Comparison of ENCODE assay signal across 1 cellular context in the genomic region with DNA sequence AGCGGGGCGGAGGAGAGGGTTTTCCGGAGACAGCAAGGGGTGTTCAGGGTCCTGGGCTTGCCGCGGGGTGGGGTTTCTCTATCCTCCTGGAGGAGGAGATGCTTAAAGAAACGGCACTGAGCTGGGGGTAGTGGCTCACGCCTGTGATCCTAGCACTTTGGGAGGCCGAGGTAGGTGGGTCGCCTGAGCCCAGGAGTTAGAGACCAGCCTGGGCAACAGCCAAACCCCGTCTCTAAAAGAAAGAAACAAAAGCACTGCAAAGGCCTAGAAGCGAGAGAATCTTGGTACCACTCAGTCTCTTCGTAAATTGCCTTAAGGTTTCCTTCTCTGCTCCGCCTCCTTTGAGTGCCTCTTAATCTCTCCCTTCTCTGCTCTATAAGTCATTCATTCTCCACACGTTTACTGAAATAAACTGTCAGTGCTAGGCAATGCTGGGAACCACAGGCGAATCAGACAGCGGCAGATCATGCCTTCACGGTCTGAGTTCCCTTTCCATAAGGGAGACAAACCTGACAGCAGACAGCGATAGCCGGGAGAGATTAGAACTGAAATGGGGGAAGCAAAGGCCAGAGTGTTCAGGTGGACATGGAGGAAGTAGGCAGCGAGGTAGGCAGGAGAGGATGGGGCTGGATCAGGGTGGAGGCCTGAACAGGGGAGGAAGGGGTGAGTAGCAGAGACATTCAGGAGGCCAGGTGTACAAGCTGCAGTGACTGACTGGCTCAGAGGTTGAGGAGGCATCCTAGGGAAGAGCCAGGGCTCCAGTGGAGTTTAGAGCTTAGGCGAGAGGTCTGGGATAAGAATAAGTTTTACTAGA.
TF ChIP-seq lines count a peak whose summit lies in the region.

No MANE protein-coding gene starts in this region.

TF ChIP-seq in GM12878, 131 proteins besides CTCF, POLR2A, EP300 and RAD21:
- TF ChIP-seq MYB (IDR thresholded peaks at IDR 0.05; ENCODE audit: borderline replicate concordance, low read depth, low read length) (no peak), ZBED1 (IDR thresholded peaks at IDR 0.05; ENCODE audit: borderline replicate concordance) (no peak), HDGF (IDR thresholded peaks at IDR 0.05) (peak; percentile 64; the same call in 1 of the 2 replicates), SIN3A (IDR thresholded peaks at IDR 0.05; ENCODE audit: low read depth, low read length) (0 out of 2 replicates have a peak, but pooled peaks have one; percentile 28), TBL1XR1 (IDR thresholded peaks at IDR 0.05; ENCODE audit: low read depth, low read length) (no peak), SMC3 (IDR thresholded peaks at IDR 0.05; ENCODE audit: borderline replicate concordance, low read length) (0 out of 2 replicates have a peak, but pooled peaks have one; percentile 21), PML (IDR thresholded peaks at IDR 0.05; ENCODE audit: low read length) (no peak), BACH1 (IDR thresholded peaks at IDR 0.05; ENCODE audit: borderline replicate concordance) (0 out of 2 replicates have a peak, but pooled peaks have one; percentile 51)
- TF ChIP-seq, protein P1, sequence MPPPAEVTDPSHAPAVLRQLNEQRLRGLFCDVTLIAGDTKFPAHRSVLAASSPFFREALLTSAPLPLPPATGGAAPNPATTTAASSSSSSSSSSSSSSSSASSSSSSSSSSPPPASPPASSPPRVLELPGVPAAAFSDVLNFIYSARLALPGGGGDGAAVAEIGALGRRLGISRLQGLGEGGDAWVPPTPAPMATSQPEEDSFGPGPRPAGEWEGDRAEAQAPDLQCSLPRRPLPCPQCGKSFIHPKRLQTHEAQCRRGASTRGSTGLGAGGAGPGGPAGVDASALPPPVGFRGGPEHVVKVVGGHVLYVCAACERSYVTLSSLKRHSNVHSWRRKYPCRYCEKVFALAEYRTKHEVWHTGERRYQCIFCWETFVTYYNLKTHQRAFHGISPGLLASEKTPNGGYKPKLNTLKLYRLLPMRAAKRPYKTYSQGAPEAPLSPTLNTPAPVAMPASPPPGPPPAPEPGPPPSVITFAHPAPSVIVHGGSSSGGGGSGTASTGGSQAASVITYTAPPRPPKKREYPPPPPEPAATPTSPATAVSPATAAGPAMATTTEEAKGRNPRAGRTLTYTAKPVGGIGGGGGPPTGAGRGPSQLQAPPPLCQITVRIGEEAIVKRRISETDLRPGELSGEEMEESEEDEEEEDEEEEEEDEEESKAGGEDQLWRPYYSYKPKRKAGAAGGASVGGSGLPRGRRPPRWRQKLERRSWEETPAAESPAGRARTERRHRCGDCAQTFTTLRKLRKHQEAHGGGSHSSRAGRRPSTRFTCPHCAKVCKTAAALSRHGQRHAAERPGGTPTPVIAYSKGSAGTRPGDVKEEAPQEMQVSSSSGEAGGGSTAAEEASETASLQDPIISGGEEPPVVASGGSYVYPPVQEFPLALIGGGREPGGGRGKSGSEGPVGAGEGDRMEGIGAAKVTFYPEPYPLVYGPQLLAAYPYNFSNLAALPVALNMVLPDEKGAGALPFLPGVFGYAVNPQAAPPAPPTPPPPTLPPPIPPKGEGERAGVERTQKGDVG (CRISPR knock-in tag; IDR thresholded peaks at IDR 0.05) = no peak
- TF ChIP-seq, protein P2, sequence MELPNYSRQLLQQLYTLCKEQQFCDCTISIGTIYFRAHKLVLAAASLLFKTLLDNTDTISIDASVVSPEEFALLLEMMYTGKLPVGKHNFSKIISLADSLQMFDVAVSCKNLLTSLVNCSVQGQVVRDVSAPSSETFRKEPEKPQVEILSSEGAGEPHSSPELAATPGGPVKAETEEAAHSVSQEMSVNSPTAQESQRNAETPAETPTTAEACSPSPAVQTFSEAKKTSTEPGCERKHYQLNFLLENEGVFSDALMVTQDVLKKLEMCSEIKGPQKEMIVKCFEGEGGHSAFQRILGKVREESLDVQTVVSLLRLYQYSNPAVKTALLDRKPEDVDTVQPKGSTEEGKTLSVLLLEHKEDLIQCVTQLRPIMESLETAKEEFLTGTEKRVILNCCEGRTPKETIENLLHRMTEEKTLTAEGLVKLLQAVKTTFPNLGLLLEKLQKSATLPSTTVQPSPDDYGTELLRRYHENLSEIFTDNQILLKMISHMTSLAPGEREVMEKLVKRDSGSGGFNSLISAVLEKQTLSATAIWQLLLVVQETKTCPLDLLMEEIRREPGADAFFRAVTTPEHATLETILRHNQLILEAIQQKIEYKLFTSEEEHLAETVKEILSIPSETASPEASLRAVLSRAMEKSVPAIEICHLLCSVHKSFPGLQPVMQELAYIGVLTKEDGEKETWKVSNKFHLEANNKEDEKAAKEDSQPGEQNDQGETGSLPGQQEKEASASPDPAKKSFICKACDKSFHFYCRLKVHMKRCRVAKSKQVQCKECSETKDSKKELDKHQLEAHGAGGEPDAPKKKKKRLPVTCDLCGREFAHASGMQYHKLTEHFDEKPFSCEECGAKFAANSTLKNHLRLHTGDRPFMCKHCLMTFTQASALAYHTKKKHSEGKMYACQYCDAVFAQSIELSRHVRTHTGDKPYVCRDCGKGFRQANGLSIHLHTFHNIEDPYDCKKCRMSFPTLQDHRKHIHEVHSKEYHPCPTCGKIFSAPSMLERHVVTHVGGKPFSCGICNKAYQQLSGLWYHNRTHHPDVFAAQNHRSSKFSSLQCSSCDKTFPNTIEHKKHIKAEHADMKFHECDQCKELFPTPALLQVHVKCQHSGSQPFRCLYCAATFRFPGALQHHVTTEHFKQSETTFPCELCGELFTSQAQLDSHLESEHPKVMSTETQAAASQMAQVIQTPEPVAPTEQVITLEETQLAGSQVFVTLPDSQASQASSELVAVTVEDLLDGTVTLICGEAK (IDR thresholded peaks at IDR 0.05; ENCODE audit: borderline replicate concordance) = peak; percentile 5; the same call in 1 of the 2 replicates
